ENCODE assay signal across 16 cellular contexts in the genomic region with DNA sequence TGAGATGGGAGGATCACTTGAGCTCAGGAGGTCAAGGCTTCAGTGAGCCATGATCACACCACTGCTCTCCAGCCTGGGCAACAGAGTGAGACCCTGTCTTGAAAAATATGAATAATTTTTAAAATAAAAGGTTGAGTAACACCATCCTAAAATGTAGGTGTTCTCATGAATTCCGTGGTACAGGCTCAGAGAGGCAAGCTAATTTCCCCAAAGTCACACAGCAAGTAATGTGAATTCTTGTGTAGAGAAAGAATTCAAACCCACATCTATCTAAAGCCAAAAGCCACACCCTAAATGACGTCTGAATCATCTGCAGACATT.
DNase-seq lines count a peak whose midpoint lies in the region; ATAC-seq and TF ChIP-seq lines count a peak whose summit lies in the region.
"Had no signal": no experiment of that assay in that cellular context is flagged by ENCODE, and none has a peak within 500 bp of the region (broad histone marks: within the 10 kb centered on the region; RNA-seq: fewer than 3 reads in every experiment).

No MANE protein-coding gene starts in this region.

- no peaks in the 10 kb centered on the region for H3K27me3 ChIP-seq in ascending aorta
- H3K27me3 ChIP-seq: BLaER1 had no signal

- no peaks in the 10 kb centered on the region for H3K36me3 ChIP-seq in ascending aorta
- H3K36me3 ChIP-seq: BLaER1, HAP-1 had no signal

- H3K9me3 ChIP-seq in ascending aorta, result no peaks in the 10 kb centered on the region
- H3K9me3 ChIP-seq: BLaER1, HAP-1 had no signal

- TF ChIP-seq CTCF in AG10803 (conservative IDR thresholded peaks at IDR 0.05; ENCODE audit: low read length) (no peak), cardiac fibroblast (IDR thresholded peaks at IDR 0.05; ENCODE audit: low read depth, low read length) (no peak), ascending aorta (IDR thresholded peaks at IDR 0.05) (no peak)

- no peak overlapping the region for H3K27ac ChIP-seq in ascending aorta
- H3K27ac ChIP-seq: BLaER1, HL-60 had no signal

- DNase-seq in AG10803 (ENCODE audit: low read depth) (peak; percentile 12), RPMI7951 (ENCODE audit: low read depth) (peak; percentile 28), cardiac fibroblast (ENCODE audit: low read depth in 2 of 2) (peak; percentile 7 to 18), myocyte (ENCODE audit: low read depth) (peak; percentile 8), glomerular visceral epithelial cell (ENCODE audit: extremely low spot score) (no peak), ascending aorta (ENCODE audit: low spot score in 2 of 2) (no peak)
- DNase-seq: AML-193; CD8-positive, alpha-beta memory T cell; GF-D8; GOT3; KBM-7 had no signal

- ATAC-seq in HG03039 (IDR thresholded peaks at IDR 0.05; ENCODE audit: unreplicated experiment), result no peak
- ATAC-seq in GM19035 (IDR thresholded peaks at IDR 0.05; ENCODE audit: unreplicated experiment), result no peak

- H3K4me1 ChIP-seq in ascending aorta, result no peaks in the 10 kb centered on the region
- H3K4me1 ChIP-seq: BLaER1 had no signal

- H3K4me3 ChIP-seq in AG10803 (ENCODE audit: low read length), result no peak overlapping the region
- H3K4me3 ChIP-seq in cardiac fibroblast (replicated peaks in 1 of 2; ENCODE audit: low read depth in 2 of 2, low read length in 2 of 2), result no peak overlapping the region
- no peak overlapping the region for H3K4me3 ChIP-seq in ascending aorta
- H3K4me3 ChIP-seq: BLaER1, HAP-1 had no signal

- intact Hi-C loops in ascending aorta (cut with DNase I), result no loop called here

Comparison
In these comparisons a context has a peak if more than half of its experiments do, and no peak if none do; other contexts are left out.
1. DNase-seq: peak in AG10803 (single experiment), RPMI7951 (single experiment), cardiac fibroblast (2 of 2) and myocyte (single experiment); none in glomerular visceral epithelial cell (single experiment) and ascending aorta (0 of 2).